15 cellular contexts compared by ENCODE assay signal in the genomic region with DNA sequence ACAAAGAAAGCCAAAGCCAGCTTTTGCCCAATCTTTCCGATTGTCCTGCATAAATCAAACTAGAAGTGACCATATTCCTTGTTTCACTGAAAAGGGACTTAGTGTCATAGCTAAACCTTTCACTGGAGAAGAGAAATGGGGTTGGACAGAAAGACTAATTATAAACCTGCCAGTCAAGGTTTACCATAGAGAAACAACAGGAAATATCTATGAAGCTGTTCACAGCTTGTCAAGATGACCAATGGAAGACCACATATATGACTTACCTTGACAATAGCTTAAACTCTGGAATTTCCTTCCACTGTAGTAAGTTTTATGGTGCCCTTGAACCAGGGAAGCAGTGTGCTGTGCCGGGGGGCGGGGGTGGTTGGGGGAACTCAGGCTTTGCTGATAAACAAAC.
DNase-seq lines count a peak whose midpoint lies in the region; ATAC-seq and TF ChIP-seq lines count a peak whose summit lies in the region.
"Had no signal": no experiment of that assay in that cellular context is flagged by ENCODE, and none has a peak within 500 bp of the region (broad histone marks: within the 10 kb centered on the region; RNA-seq: fewer than 3 reads in every experiment).

No MANE protein-coding gene starts in this region.

- H3K4me3 Mint-ChIP-seq in naive thymus-derived CD4-positive, alpha-beta T cell: no peak overlapping the region
- H3K4me3 Mint-ChIP-seq: natural killer cell; stimulated activated naive B cell treated with anti-CD40 and anti-IgM and Interleukin-4, amounts not matched to agents 10 μg/mL and 1 μg/mL and 100 μg/mL, for 72 hours had no signal

- H3K27me3 Mint-ChIP-seq in naive thymus-derived CD4-positive, alpha-beta T cell: peaks cover 0 to 45% (median 35%) of the 10 kb centered on the region in 5 donors

- CTCF ChIA-PET in naive thymus-derived CD4-positive, alpha-beta T cell (lab: Charles Lee): interaction anchor here (1.2 kb wide), 1 partner anchor 953 kb away, joined by 5 read pairs; no protein-coding TSS in a partner anchor

- H3K4me3 ChIP-seq in mesodermal cell (ENCODE audit: extremely low read depth, insufficient read depth, low read length, poor library complexity, severe bottlenecking) (no peak overlapping the region), Peyer's patch (no peak overlapping the region)
- H3K4me3 ChIP-seq in naive thymus-derived CD4-positive, alpha-beta T cell (ENCODE audit: low read length): no peak overlapping the region
- H3K4me3 ChIP-seq: esophagus muscularis mucosa had no signal

- no peak for DNase-seq in Peyer's patch
- no peak for DNase-seq in SHP77 (lab: John Stamatoyannopoulos, UW)
- no peak for DNase-seq in naive thymus-derived CD4-positive, alpha-beta T cell
- DNase-seq in DMS 273 (lab: John Stamatoyannopoulos, UW; ENCODE audit: unreplicated experiment): no peak
- DNase-seq: activated T-cell treated with anti-CD3 and anti-CD28 coated beads for 4 hours; brain microvascular endothelial cell; natural killer cell; NCI-H1417 treated with DMSO at 0.1 percent for 48 hours; stimulated activated CD4-positive, alpha-beta T cell treated with anti-CD3 and anti-CD28 coated beads, Interleukin-12 subunit alpha, Interleukin-12 subunit beta, amount 100 ng/mL, for 4 hours; stimulated activated naive B cell treated with anti-CD40 and anti-IgM and Interleukin-4, amounts not matched to agents 10 μg/mL and 1 μg/mL and 100 μg/mL, for 72 hours had no signal

- H3K9me3 Mint-ChIP-seq in naive thymus-derived CD4-positive, alpha-beta T cell: peaks cover 0 to 1% (median 0%) of the 10 kb centered on the region in 11 donors
- H3K9me3 Mint-ChIP-seq: natural killer cell; stimulated activated naive B cell treated with anti-CD40 and anti-IgM and Interleukin-4, amounts not matched to agents 10 μg/mL and 1 μg/mL and 100 μg/mL, for 72 hours had no signal

- TF ChIP-seq POLR2A in Peyer's patch (IDR thresholded peaks at IDR 0.05): no peak

- no peaks in the 10 kb centered on the region for H3K36me3 Mint-ChIP-seq in naive thymus-derived CD4-positive, alpha-beta T cell
- H3K36me3 Mint-ChIP-seq: natural killer cell; stimulated activated naive B cell treated with anti-CD40 and anti-IgM and Interleukin-4, amounts not matched to agents 10 μg/mL and 1 μg/mL and 100 μg/mL, for 72 hours had no signal

- no peak for TF ChIP-seq CTCF in Peyer's patch (IDR thresholded peaks at IDR 0.05)

- H3K9me3 ChIP-seq in mesodermal cell (ENCODE audit: control insufficient read depth, low read length) (no peaks in the 10 kb centered on the region), Peyer's patch (no peaks in the 10 kb centered on the region)
- H3K9me3 ChIP-seq in naive thymus-derived CD4-positive, alpha-beta T cell (ENCODE audit: control insufficient read depth in 2 of 3, low read length in 3 of 3): no peaks in the 10 kb centered on the region
- H3K9me3 ChIP-seq: esophagus muscularis mucosa had no signal

- intact Hi-C loops in naive thymus-derived CD4-positive, alpha-beta T cell (cut with micrococcal nuclease): loop anchor here in 1 of 2 donors (5.0 kb wide), 2 partner anchors 317 to 457 kb away; a partner anchor contains a TSS

- H3K36me3 ChIP-seq in mesodermal cell (ENCODE audit: control insufficient read depth, insufficient read depth, low read length): no peaks in the 10 kb centered on the region
- H3K36me3 ChIP-seq in Peyer's patch: no peaks in the 10 kb centered on the region
- H3K36me3 ChIP-seq in naive thymus-derived CD4-positive, alpha-beta T cell (ENCODE audit: control insufficient read depth in 2 of 3, insufficient read depth in 3 of 3, low read length in 3 of 3): no peaks in the 10 kb centered on the region
- H3K36me3 ChIP-seq: brain microvascular endothelial cell, esophagus muscularis mucosa had no signal

- H3K27ac ChIP-seq in mesodermal cell (ENCODE audit: low read depth, low read length, severe bottlenecking): peak overlapping the region; percentile 20
- H3K27ac ChIP-seq in Peyer's patch: no peak overlapping the region
- H3K27ac ChIP-seq in naive thymus-derived CD4-positive, alpha-beta T cell (ENCODE audit: low read depth, low read length): no peak overlapping the region
- H3K27ac ChIP-seq: brain microvascular endothelial cell, esophagus muscularis mucosa had no signal

- peak; percentile 13 for ATAC-seq in GM18870 (IDR thresholded peaks at IDR 0.05; ENCODE audit: unreplicated experiment)
- ATAC-seq in GM21825 (IDR thresholded peaks at IDR 0.05; ENCODE audit: unreplicated experiment): peak; percentile 16
- ATAC-seq in HG03439 (IDR thresholded peaks at IDR 0.05; ENCODE audit: unreplicated experiment): peak; percentile 19
- no peak for ATAC-seq in naive thymus-derived CD4-positive, alpha-beta T cell
- ATAC-seq: natural killer cell had no signal

- no peaks in the 10 kb centered on the region for H3K27me3 ChIP-seq in Peyer's patch
- no peaks in the 10 kb centered on the region for H3K27me3 ChIP-seq in naive thymus-derived CD4-positive, alpha-beta T cell (ENCODE audit: control insufficient read depth in 2 of 2, insufficient read depth in 2 of 2, low read length in 2 of 2)
- H3K27me3 ChIP-seq: brain microvascular endothelial cell had no signal

- H3K4me1 ChIP-seq in mesodermal cell (ENCODE audit: control insufficient read depth, insufficient read depth, low read length, poor library complexity, severe bottlenecking) (peaks cover 30% of the 10 kb centered on the region), Peyer's patch (no peaks in the 10 kb centered on the region)
- H3K4me1 ChIP-seq in naive thymus-derived CD4-positive, alpha-beta T cell (ENCODE audit: control insufficient read depth in 2 of 2, insufficient read depth in 2 of 2, low read length in 2 of 2): no peaks in the 10 kb centered on the region

- H3K4me1 Mint-ChIP-seq in naive thymus-derived CD4-positive, alpha-beta T cell: peaks cover 0 to 12% (median 0%) of the 10 kb centered on the region in 7 donors

- H3K27ac Mint-ChIP-seq in naive thymus-derived CD4-positive, alpha-beta T cell: no peak overlapping the region
- H3K27ac Mint-ChIP-seq: natural killer cell; stimulated activated naive B cell treated with anti-CD40 and anti-IgM and Interleukin-4, amounts not matched to agents 10 μg/mL and 1 μg/mL and 100 μg/mL, for 72 hours had no signal

- 100% methylated on average over 1 of the region's 3 CpGs; no CpG with 5 or more reads in 1 of the 2 experiments for WGBS in mesodermal cell (ENCODE audit: insufficient coverage in 2 of 2), 2 experiments

- POLR2A ChIA-PET in naive thymus-derived CD4-positive, alpha-beta T cell (lab: Charles Lee): no interaction called here
